In the genomic region with DNA sequence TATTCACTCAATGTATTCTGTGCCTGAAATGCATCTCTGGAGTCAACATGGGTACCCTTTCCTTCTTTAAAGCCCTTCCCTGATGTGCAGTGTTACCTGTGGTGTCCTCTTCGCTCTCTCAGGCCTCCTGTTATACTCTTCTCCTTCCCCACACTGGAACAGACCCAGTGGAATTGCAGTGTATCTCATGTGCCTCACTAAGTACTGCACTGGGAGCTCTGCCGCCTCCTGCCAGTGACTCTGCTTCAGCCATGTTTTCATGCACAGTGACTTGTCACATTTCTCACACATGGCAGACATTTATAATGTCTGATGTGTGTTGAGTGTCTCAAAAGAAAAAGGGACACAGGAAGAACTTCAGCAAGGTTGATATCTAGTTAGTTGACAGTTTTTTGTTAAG, we compare ENCODE assay signal across 29 cellular contexts.
DNase-seq lines count a peak whose midpoint lies in the region; ATAC-seq and TF ChIP-seq lines count a peak whose summit lies in the region.
"Had no signal": no experiment of that assay in that cellular context is flagged by ENCODE, and none has a peak within 500 bp of the region (broad histone marks: within the 10 kb centered on the region; RNA-seq: fewer than 3 reads in every experiment).

No MANE protein-coding gene starts in this region.

- no peaks in the 10 kb centered on the region for H3K9me3 Mint-ChIP-seq in activated CD8-positive, alpha-beta memory T cell treated with anti-CD3 and anti-CD28 coated beads, Interleukin-2, amount 10 ng/mL, durations not matched to agents 7 days and 5 days (ENCODE audit: low read depth)
- H3K9me3 Mint-ChIP-seq in CD4-positive, alpha-beta memory T cell, result no peaks in the 10 kb centered on the region
- no peaks in the 10 kb centered on the region for H3K9me3 Mint-ChIP-seq in activated T-helper 17 cell treated with anti-CD3 and anti-CD28 coated beads, Interleukin-2, amount 50 U/mL, for 72 hours
- no peaks in the 10 kb centered on the region for H3K9me3 Mint-ChIP-seq in CD8-positive, alpha-beta T cell
- H3K9me3 Mint-ChIP-seq: naive B cell, T-cell had no signal

- peaks cover 6% of the 10 kb centered on the region for H3K36me3 ChIP-seq in CD4-positive, alpha-beta memory T cell (ENCODE audit: insufficient read depth, low read length)
- no peaks in the 10 kb centered on the region for H3K36me3 ChIP-seq in gastrocnemius medialis
- no peaks in the 10 kb centered on the region for H3K36me3 ChIP-seq in CD8-positive, alpha-beta T cell (ENCODE audit: insufficient read depth, low read length)
- H3K36me3 ChIP-seq: prostate gland had no signal

- peaks cover 40% of the 10 kb centered on the region for H3K4me1 Mint-ChIP-seq in activated CD8-positive, alpha-beta memory T cell treated with anti-CD3 and anti-CD28 coated beads, Interleukin-2, amount 10 ng/mL, durations not matched to agents 7 days and 5 days
- peaks cover 26 to 39% (median 37%) of the 10 kb centered on the region in 4 donors for H3K4me1 Mint-ChIP-seq in CD4-positive, alpha-beta memory T cell
- H3K4me1 Mint-ChIP-seq in activated T-helper 17 cell treated with anti-CD3 and anti-CD28 coated beads, Interleukin-2, amount 50 U/mL, for 72 hours, result peaks cover 17% of the 10 kb centered on the region
- peaks cover 42% of the 10 kb centered on the region for H3K4me1 Mint-ChIP-seq in CD8-positive, alpha-beta T cell (ENCODE audit: low read depth)

- no peaks in the 10 kb centered on the region for H3K9me3 ChIP-seq in CD4-positive, alpha-beta memory T cell (ENCODE audit: control insufficient read depth in 1 of 2, low read length in 2 of 2)
- no peaks in the 10 kb centered on the region for H3K9me3 ChIP-seq in gastrocnemius medialis
- no peaks in the 10 kb centered on the region for H3K9me3 ChIP-seq in CD8-positive, alpha-beta T cell (ENCODE audit: low read length)
- H3K9me3 ChIP-seq: prostate gland, upper lobe of left lung had no signal

- H3K27me3 ChIP-seq in CD4-positive, alpha-beta memory T cell (ENCODE audit: insufficient read depth, low read length), result no peaks in the 10 kb centered on the region
- H3K27me3 ChIP-seq in gastrocnemius medialis, result no peaks in the 10 kb centered on the region
- no peaks in the 10 kb centered on the region for H3K27me3 ChIP-seq in CD8-positive, alpha-beta T cell (ENCODE audit: insufficient read depth, low read length)
- H3K27me3 ChIP-seq: upper lobe of left lung had no signal

- POLR2A ChIA-PET in CD4-positive, alpha-beta memory T cell (lab: Charles Lee; ENCODE audit: partially characterized antibody), result interaction anchor here (0.6 to 1.5 kb wide), 4 partner anchors 15 to 89 kb away, joined by 3 to 7 read pairs (median 3); no protein-coding TSS in a partner anchor
- POLR2A ChIA-PET in CD8-positive, alpha-beta T cell (lab: Charles Lee), result no interaction called here

- CTCF ChIA-PET in activated CD8-positive, alpha-beta memory T cell treated with anti-CD3 and anti-CD28 coated beads, Interleukin-2, amount 10 ng/mL, durations not matched to agents 7 days and 5 days (lab: Charles Lee), result no interaction called here
- CTCF ChIA-PET in CD4-positive, alpha-beta memory T cell (lab: Charles Lee; ENCODE audit: partially characterized antibody), result interaction anchor here (0.6 to 1.7 kb wide), 3 partner anchors 17 to 138 kb away, joined by 3 to 5 read pairs (median 3); no protein-coding TSS in a partner anchor
- CTCF ChIA-PET in CD8-positive, alpha-beta T cell (lab: Charles Lee), result no interaction called here

- TF ChIP-seq CTCF in gastrocnemius medialis (IDR thresholded peaks at IDR 0.05 in 4 of 5, conservative IDR thresholded peaks at IDR 0.05 in 1 of 5), result no peak
- no peak for TF ChIP-seq CTCF in CD8-positive, alpha-beta T cell (IDR thresholded peaks at IDR 0.05)

- no peak for ATAC-seq in activated CD8-positive, alpha-beta memory T cell treated with anti-CD3 and anti-CD28 coated beads, Interleukin-2, amount 10 ng/mL, durations not matched to agents 7 days and 5 days
- ATAC-seq in activated T-helper 17 cell treated with anti-CD3 and anti-CD28 coated beads, Interleukin-2, amount 50 U/mL, for 72 hours (replicated peaks), result no peak
- peak; percentile 84 to 92 for ATAC-seq in gastrocnemius medialis
- no peak for ATAC-seq in CD8-positive, alpha-beta T cell
- ATAC-seq: esophagus mucosa, T-cell had no signal

- in situ Hi-C loops in gastrocnemius medialis (cut with MboI; ENCODE audit: low sequenced_read_pairs in 4 of 4), result loop anchor here in 1 of 4 donors (25.0 kb wide), 1 partner anchor 234 kb away; no protein-coding TSS in a partner anchor

- intact Hi-C loops in CD4-positive, alpha-beta memory T cell (cut with micrococcal nuclease), result no loop called here
- intact Hi-C loops in gastrocnemius medialis (cut with DNase I; ENCODE audit: low total_unique reads), result no loop called here
- intact Hi-C loops in CD8-positive, alpha-beta T cell (cut with DNase I, micrococcal nuclease), result no loop called here

- H3K4me1 ChIP-seq in CD4-positive, alpha-beta memory T cell (ENCODE audit: insufficient read depth, low read length), result peaks cover 18% of the 10 kb centered on the region
- peaks cover 63 to 70% of the 10 kb centered on the region in 2 donors for H3K4me1 ChIP-seq in gastrocnemius medialis
- no peaks in the 10 kb centered on the region for H3K4me1 ChIP-seq in CD8-positive, alpha-beta T cell (ENCODE audit: insufficient read depth, low read length)
- H3K4me1 ChIP-seq: prostate gland had no signal

- H3K27me3 Mint-ChIP-seq in activated CD8-positive, alpha-beta memory T cell treated with anti-CD3 and anti-CD28 coated beads, Interleukin-2, amount 10 ng/mL, durations not matched to agents 7 days and 5 days, result no peaks in the 10 kb centered on the region
- no peaks in the 10 kb centered on the region for H3K27me3 Mint-ChIP-seq in CD4-positive, alpha-beta memory T cell
- no peaks in the 10 kb centered on the region for H3K27me3 Mint-ChIP-seq in activated T-helper 17 cell treated with anti-CD3 and anti-CD28 coated beads, Interleukin-2, amount 50 U/mL, for 72 hours
- H3K27me3 Mint-ChIP-seq in CD8-positive, alpha-beta T cell (ENCODE audit: low read depth), result no peaks in the 10 kb centered on the region
- H3K27me3 Mint-ChIP-seq: naive B cell, T-cell had no signal

- no peak overlapping the region for H3K27ac ChIP-seq in CD4-positive, alpha-beta memory T cell (ENCODE audit: low read depth, low read length)
- H3K27ac ChIP-seq in gastrocnemius medialis, result peak overlapping the region; percentile 54 to 80 (median 68)
- no peak overlapping the region for H3K27ac ChIP-seq in CD8-positive, alpha-beta T cell (ENCODE audit: low read depth, low read length)
- H3K27ac ChIP-seq: GM23248, prostate gland, upper lobe of left lung had no signal

- H3K4me3 Mint-ChIP-seq in activated CD8-positive, alpha-beta memory T cell treated with anti-CD3 and anti-CD28 coated beads, Interleukin-2, amount 10 ng/mL, durations not matched to agents 7 days and 5 days, result no peak overlapping the region
- H3K4me3 Mint-ChIP-seq in CD4-positive, alpha-beta memory T cell, result no peak overlapping the region
- no peak overlapping the region for H3K4me3 Mint-ChIP-seq in activated T-helper 17 cell treated with anti-CD3 and anti-CD28 coated beads, Interleukin-2, amount 50 U/mL, for 72 hours
- H3K4me3 Mint-ChIP-seq in CD8-positive, alpha-beta T cell, result no peak overlapping the region
- H3K4me3 Mint-ChIP-seq: T-cell had no signal

- H3K4me3 ChIP-seq in CD4-positive, alpha-beta memory T cell (ENCODE audit: low read length in 2 of 2), result no peak overlapping the region
- H3K4me3 ChIP-seq in gastrocnemius medialis, result no peak overlapping the region
- H3K4me3 ChIP-seq in CD8-positive, alpha-beta T cell (ENCODE audit: low read depth, low read length), result no peak overlapping the region
- H3K4me3 ChIP-seq: GM23248, prostate gland, upper lobe of left lung had no signal

- no peak for DNase-seq in activated CD8-positive, alpha-beta memory T cell treated with anti-CD3 and anti-CD28 coated beads, Interleukin-2, amount 10 ng/mL, durations not matched to agents 7 days and 5 days
- DNase-seq in activated CD8-positive, alpha-beta memory T cell treated with anti-CD3 and anti-CD28 coated beads, Interleukin-2, amount 50 U/mL, for 48 hours, result no peak
- DNase-seq in CD4-positive, alpha-beta memory T cell, result no peak
- DNase-seq in gastrocnemius medialis, result peak; percentile 43 to 77
- no peak for DNase-seq in T-helper 9 cell
- DNase-seq in NCI-H2196 treated with DMSO at 0.1 percent for 48 hours (lab: John Stamatoyannopoulos, UW; ENCODE audit: unreplicated experiment), result no peak
- no peak for DNase-seq in CD8-positive, alpha-beta T cell
- DNase-seq: activated CD4-positive, CD25-positive, alpha-beta regulatory T cell; activated effector memory CD4-positive, alpha-beta T cell treated with anti-CD3 and anti-CD28 coated beads, Interleukin-2, amount 50 U/mL, for 16 hours; central memory CD4-positive, alpha-beta T cell; GM23248; head of caudate nucleus; IMR-90; islet precursor cell; midbrain; MV-4-11; naive B cell; NCI-H146; NCI-H2107; NCI-H446; nucleus accumbens; stimulated activated CD4-positive, alpha-beta T cell treated with anti-CD3 and anti-CD28 coated beads, Interleukin-15, amount 100 ng/mL, for 24 hours; stimulated activated CD4-positive, alpha-beta T cell treated with anti-CD3 and anti-CD28 coated beads, Interleukin-4, amount 100 ng/mL, for 4 hours; substantia nigra; T-cell; upper lobe of left lung had no signal

- TF ChIP-seq POLR2A in gastrocnemius medialis (IDR thresholded peaks at IDR 0.05), result no peak

- peaks cover 32% of the 10 kb centered on the region for H3K36me3 Mint-ChIP-seq in activated CD8-positive, alpha-beta memory T cell treated with anti-CD3 and anti-CD28 coated beads, Interleukin-2, amount 10 ng/mL, durations not matched to agents 7 days and 5 days
- peaks cover 28 to 34% of the 10 kb centered on the region in 2 donors for H3K36me3 Mint-ChIP-seq in CD4-positive, alpha-beta memory T cell
- peaks cover 56% of the 10 kb centered on the region for H3K36me3 Mint-ChIP-seq in activated T-helper 17 cell treated with anti-CD3 and anti-CD28 coated beads, Interleukin-2, amount 50 U/mL, for 72 hours (ENCODE audit: low read depth)
- H3K36me3 Mint-ChIP-seq in CD8-positive, alpha-beta T cell, result peaks cover 44% of the 10 kb centered on the region

- H3K27ac Mint-ChIP-seq in activated CD8-positive, alpha-beta memory T cell treated with anti-CD3 and anti-CD28 coated beads, Interleukin-2, amount 10 ng/mL, durations not matched to agents 7 days and 5 days, result peak overlapping the region; percentile 29
- peak overlapping the region; percentile 4 to 51 (median 32) for H3K27ac Mint-ChIP-seq in CD4-positive, alpha-beta memory T cell
- H3K27ac Mint-ChIP-seq in activated T-helper 17 cell treated with anti-CD3 and anti-CD28 coated beads, Interleukin-2, amount 50 U/mL, for 72 hours, result peak overlapping the region; percentile 6
- H3K27ac Mint-ChIP-seq in CD8-positive, alpha-beta T cell, result no peak overlapping the region
- H3K27ac Mint-ChIP-seq: T-cell had no signal

Comparison
In these comparisons a context has a peak if more than half of its experiments do, and no peak if none do; other contexts are left out.
1. ATAC-seq: peak in gastrocnemius medialis (2 of 2); none in activated CD8-positive, alpha-beta memory T cell treated with anti-CD3 and anti-CD28 coated beads, Interleukin-2, amount 10 ng/mL, durations not matched to agents 7 days and 5 days (single experiment), activated T-helper 17 cell treated with anti-CD3 and anti-CD28 coated beads, Interleukin-2, amount 50 U/mL, for 72 hours (single experiment) and CD8-positive, alpha-beta T cell (single experiment).
2. DNase-seq: peak in gastrocnemius medialis (2 of 2); none in activated CD8-positive, alpha-beta memory T cell treated with anti-CD3 and anti-CD28 coated beads, Interleukin-2, amount 10 ng/mL, durations not matched to agents 7 days and 5 days (single experiment), activated CD8-positive, alpha-beta memory T cell treated with anti-CD3 and anti-CD28 coated beads, Interleukin-2, amount 50 U/mL, for 48 hours (single experiment), CD4-positive, alpha-beta memory T cell (0 of 5), T-helper 9 cell (single experiment), NCI-H2196 treated with DMSO at 0.1 percent for 48 hours (single experiment) and CD8-positive, alpha-beta T cell (0 of 7).
3. H3K27ac ChIP-seq: peak in gastrocnemius medialis (4 of 4); none in CD4-positive, alpha-beta memory T cell (single experiment) and CD8-positive, alpha-beta T cell (single experiment).